ENCODE assay signal across 22 cellular contexts in the genomic region with DNA sequence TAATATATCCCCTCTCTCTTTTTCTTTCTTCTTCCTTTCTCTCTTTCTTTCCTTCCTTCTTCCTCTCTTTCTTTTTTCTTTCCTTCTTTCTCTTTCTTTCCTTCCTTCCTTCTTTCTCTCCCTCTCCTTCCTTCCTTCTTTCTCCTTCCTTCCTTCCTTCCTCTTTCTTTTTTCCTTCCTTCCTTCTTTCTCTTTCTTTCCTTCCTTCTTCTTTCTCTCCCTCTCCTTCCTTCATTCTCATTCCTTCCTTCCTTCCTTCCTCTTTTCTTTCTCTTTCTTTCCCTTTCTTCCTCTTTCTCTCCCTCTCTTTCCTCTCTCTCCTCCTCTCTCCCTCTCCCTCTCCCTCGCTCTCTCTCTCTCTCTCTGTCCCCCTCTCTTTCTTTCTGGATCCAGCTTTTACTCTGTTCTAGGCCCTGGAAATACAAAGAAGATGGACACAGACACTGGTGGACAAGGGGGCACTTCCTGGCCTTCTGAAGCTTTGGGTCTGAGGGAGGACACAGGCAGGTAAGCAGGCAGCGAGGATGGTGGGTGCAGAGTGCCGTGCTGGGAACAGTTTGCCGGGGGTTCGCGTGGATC. TPM values are rescaled to one million over a fixed set of nuclear protein-coding genes. Genes with fewer than 3 reads are reported as not detected.
"Had no signal": no experiment of that assay in that cellular context is flagged by ENCODE, and none has a peak within 500 bp of the region (broad histone marks: within the 10 kb centered on the region; RNA-seq: fewer than 3 reads in every experiment).

No MANE protein-coding gene starts in this region.

- H3K27ac Mint-ChIP-seq: endodermal cell; naive thymus-derived CD4-positive, alpha-beta T cell; type B pancreatic cell had no signal

- FAIRE-seq: islet of Langerhans had no signal

- H3K4me3 ChIP-seq: colonic mucosa, heart right ventricle, right atrium auricular region, sigmoid colon, skin epidermis, suprapubic skin, thyroid gland, uterus had no signal

- H3K36me3 ChIP-seq: colonic mucosa, heart right ventricle, right atrium auricular region, sigmoid colon, suprapubic skin, thyroid gland, uterus had no signal

- ATAC-seq: heart right ventricle; naive thymus-derived CD4-positive, alpha-beta T cell; stimulated activated naive CD8-positive, alpha-beta T cell treated with anti-CD3 and anti-CD28 coated beads, Interleukin-15, Interleukin-2, amounts not matched to agents 100 U/mL and 50 U/mL, for 24 hours had no signal

- DNase-seq: dermis blood vessel endothelial cell; effector CD4-positive, alpha-beta T cell; endodermal cell; foreskin melanocyte; heart right ventricle; hypothalamus; kidney glomerular epithelial cell; naive thymus-derived CD4-positive, alpha-beta T cell; sigmoid colon; stimulated activated CD4-positive, alpha-beta T cell treated with anti-CD3 and anti-CD28 coated beads, Interleukin-12 subunit alpha, Interleukin-12 subunit beta, amount 100 ng/mL, for 4 hours; stimulated activated naive CD8-positive, alpha-beta T cell treated with anti-CD3 and anti-CD28 coated beads, Interleukin-15, Interleukin-2, amounts not matched to agents 100 U/mL and 50 U/mL, for 24 hours; thyroid gland; uterus had no signal

- H3K27ac ChIP-seq: colonic mucosa, heart right ventricle, right atrium auricular region, sigmoid colon, skin epidermis, suprapubic skin, thyroid gland, uterus had no signal

- H3K4me3 Mint-ChIP-seq: endodermal cell; naive thymus-derived CD4-positive, alpha-beta T cell; neural crest cell; type B pancreatic cell had no signal

- H3K9me3 Mint-ChIP-seq: endodermal cell; naive thymus-derived CD4-positive, alpha-beta T cell; neural crest cell; type B pancreatic cell had no signal

- H3K4me1 ChIP-seq: colonic mucosa, thyroid gland, uterus had no signal

- H3K27me3 ChIP-seq: colonic mucosa, right atrium auricular region, sigmoid colon, thyroid gland, uterus had no signal

- H3K36me3 Mint-ChIP-seq: naive thymus-derived CD4-positive, alpha-beta T cell; type B pancreatic cell had no signal

- H3K9me3 ChIP-seq: colonic mucosa, heart right ventricle, right atrium auricular region, sigmoid colon, suprapubic skin, thyroid gland, uterus had no signal

RNA-seq across cellular contexts. Expression of gene RASD2, which starts 18.0 kb away (rescaled TPM):
- total RNA-seq: lung microvascular endothelial cell, neural crest cell, osteocyte had no signal
